ENCODE assay signal across 1 cellular context in genomic region chr10:116723428-116724281, GRCh38.
TF ChIP-seq lines count a peak whose summit lies in the region.

No MANE protein-coding gene starts in this region.

TF ChIP-seq in IMR-90, 13 proteins besides CTCF, POLR2A, EP300 and RAD21:
- TF ChIP-seq CEBPB (IDR thresholded peaks at IDR 0.05; ENCODE audit: low read depth, low read length) = no peak
- no peak for TF ChIP-seq CHD1 (IDR thresholded peaks at IDR 0.05; ENCODE audit: low read depth, low read length)
- no peak for TF ChIP-seq MAFK (IDR thresholded peaks at IDR 0.05; ENCODE audit: low read depth, low read length)
- TF ChIP-seq USF2 (IDR thresholded peaks at IDR 0.05; ENCODE audit: low read depth, low read length) = no peak
- TF ChIP-seq ELK1 (IDR thresholded peaks at IDR 0.05; ENCODE audit: borderline replicate concordance, low read depth, low read length) = no peak
- TF ChIP-seq MAZ (IDR thresholded peaks at IDR 0.05; ENCODE audit: borderline replicate concordance, low read depth, low read length) = no peak
